ENCODE assay signal across 9 cellular contexts in genomic region chr5:148760945-148761638, GRCh38.
A peak's percentile ranks its signal among the peaks of the same experiment; 100 is the strongest.
DNase-seq lines count a peak whose midpoint lies in the region; ATAC-seq and TF ChIP-seq lines count a peak whose summit lies in the region.
"Had no signal": no experiment of that assay in that cellular context is flagged by ENCODE, and none has a peak within 500 bp of the region (broad histone marks: within the 10 kb centered on the region; RNA-seq: fewer than 3 reads in every experiment).

No MANE protein-coding gene starts in this region.

- peak; percentile 100 for ATAC-seq in HG02623 (IDR thresholded peaks at IDR 0.05; ENCODE audit: unreplicated experiment)
- ATAC-seq in HG03565 (IDR thresholded peaks at IDR 0.05; ENCODE audit: unreplicated experiment): peak; percentile 100
- ATAC-seq: sciatic nerve had no signal

- H3K27ac ChIP-seq in neutrophil: peak overlapping the region; percentile 81
- no peak overlapping the region for H3K27ac ChIP-seq in mesendoderm (ENCODE audit: low read depth, low read length)

- H3K36me3 ChIP-seq in neutrophil: no peaks in the 10 kb centered on the region
- H3K36me3 ChIP-seq in mesendoderm (ENCODE audit: control insufficient read depth, insufficient read depth, low read length): no peaks in the 10 kb centered on the region

- H3K79me2 ChIP-seq in mesendoderm (ENCODE audit: control insufficient read depth, insufficient read depth, low read length): no peaks in the 10 kb centered on the region

- H3K56ac ChIP-seq in mesendoderm (ENCODE audit: low read length): no peak overlapping the region

- H3K79me1 ChIP-seq in mesendoderm (ENCODE audit: low read length): no peaks in the 10 kb centered on the region

- H2BK5ac ChIP-seq in mesendoderm (ENCODE audit: low read length): no peak overlapping the region

- H3K4ac ChIP-seq in mesendoderm (ENCODE audit: low read depth, low read length): no peak overlapping the region

- no peak overlapping the region for H2BK120ac ChIP-seq in mesendoderm (ENCODE audit: low read depth, low read length)

- H3K4me3 ChIP-seq in neutrophil (ENCODE audit: low read depth in 1 of 2, low read length in 1 of 2): no peak overlapping the region
- H3K4me3 ChIP-seq in mesendoderm (ENCODE audit: low read length): no peak overlapping the region

- no peak for TF ChIP-seq CTCF in neutrophil (IDR thresholded peaks at IDR 0.05)

- no peak overlapping the region for H2AK5ac ChIP-seq in mesendoderm (ENCODE audit: low read length)

- DNase-seq in GM19238 (ENCODE audit: insufficient read length, low spot score) (peak; percentile 31), NCI-H1417 (lab: John Stamatoyannopoulos, UW) (no peak), NCI-H2107 treated with DMSO at 0.1 percent for 48 hours (lab: John Stamatoyannopoulos, UW; ENCODE audit: unreplicated experiment) (no peak), mesendoderm (no peak)
- DNase-seq: effector memory CD4-positive, alpha-beta T cell had no signal

- no CpG with 5 or more reads among the region's 2 CpGs for WGBS in mesendoderm (ENCODE audit: extremely low coverage, insufficient coverage, low lambda C conversion rate)

- H3K9ac ChIP-seq in mesendoderm (ENCODE audit: low read length): no peak overlapping the region

- no peaks in the 10 kb centered on the region for H3K9me3 ChIP-seq in neutrophil

- H4K5ac ChIP-seq in mesendoderm (ENCODE audit: low read length): no peak overlapping the region

- no peaks in the 10 kb centered on the region for H3K27me3 ChIP-seq in neutrophil
- no peaks in the 10 kb centered on the region for H3K27me3 ChIP-seq in mesendoderm (ENCODE audit: insufficient read depth, low read length, poor library complexity)

- H3K4me2 ChIP-seq in mesendoderm (ENCODE audit: low read length): no peak overlapping the region

- H3K4me1 ChIP-seq in neutrophil (ENCODE audit: control insufficient read depth in 1 of 2, insufficient read depth in 1 of 2, low read depth in 1 of 2, low read length in 1 of 2): peaks cover 70 to 76% of the 10 kb centered on the region in 2 experiments
- H3K4me1 ChIP-seq in mesendoderm (ENCODE audit: control insufficient read depth, low read depth, low read length): no peaks in the 10 kb centered on the region

- H4K8ac ChIP-seq in mesendoderm (ENCODE audit: low read depth, low read length): no peak overlapping the region

- no peak overlapping the region for H3K18ac ChIP-seq in mesendoderm (ENCODE audit: low read length)

- H3K23ac ChIP-seq in mesendoderm (ENCODE audit: low read length): no peak overlapping the region

- H2BK15ac ChIP-seq in mesendoderm (replicated peaks; ENCODE audit: low read depth): no peak overlapping the region
